ENCODE assay signal across 1 cellular context in the genomic region with DNA sequence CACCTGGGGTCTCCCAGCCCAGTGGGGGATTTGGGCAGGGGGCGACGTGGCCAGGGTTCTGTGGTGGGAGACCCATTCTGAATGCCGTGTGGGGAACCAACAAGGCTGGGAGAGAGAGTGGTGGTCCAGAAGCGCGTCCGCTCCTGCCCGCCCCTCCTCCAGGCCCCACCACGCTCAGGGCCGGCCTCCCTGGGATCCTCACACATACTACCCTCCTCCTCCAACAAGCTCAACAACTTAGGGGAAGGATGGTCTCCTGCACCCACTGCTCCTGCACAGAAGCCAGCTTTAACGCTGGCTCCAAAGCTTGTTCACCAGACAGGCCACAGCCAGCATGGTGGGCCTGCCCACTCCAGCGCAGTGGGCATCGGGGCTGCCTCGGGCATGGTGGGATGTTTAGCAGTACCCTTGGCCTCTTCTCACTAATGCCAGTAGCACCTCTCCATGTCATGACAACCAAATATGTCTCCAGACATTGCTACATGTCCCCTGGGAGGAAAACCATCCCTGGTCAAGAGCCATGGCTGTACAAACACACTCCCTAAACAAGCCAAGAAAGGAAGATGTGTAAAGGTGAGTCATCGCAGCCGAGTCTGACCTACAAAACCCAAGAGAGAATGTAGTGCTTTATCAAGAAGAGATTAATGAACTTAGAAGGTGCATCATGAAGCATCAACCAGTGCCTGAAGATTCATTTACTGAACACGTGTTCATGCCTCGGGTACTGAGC.
TF ChIP-seq lines count a peak whose summit lies in the region.

No MANE protein-coding gene starts in this region.

TF ChIP-seq in IMR-90, 13 proteins besides CTCF, POLR2A, EP300 and RAD21:
- TF ChIP-seq SMC3 (IDR thresholded peaks at IDR 0.05; ENCODE audit: low read depth, low read length) (no peak), MAZ (IDR thresholded peaks at IDR 0.05; ENCODE audit: borderline replicate concordance, low read depth, low read length) (no peak), MXI1 (IDR thresholded peaks at IDR 0.05; ENCODE audit: borderline replicate concordance, low read depth, low read length) (no peak), NFE2L2 (IDR thresholded peaks at IDR 0.05; ENCODE audit: low read depth, low read length) (no peak)
- TF ChIP-seq, protein P1, sequence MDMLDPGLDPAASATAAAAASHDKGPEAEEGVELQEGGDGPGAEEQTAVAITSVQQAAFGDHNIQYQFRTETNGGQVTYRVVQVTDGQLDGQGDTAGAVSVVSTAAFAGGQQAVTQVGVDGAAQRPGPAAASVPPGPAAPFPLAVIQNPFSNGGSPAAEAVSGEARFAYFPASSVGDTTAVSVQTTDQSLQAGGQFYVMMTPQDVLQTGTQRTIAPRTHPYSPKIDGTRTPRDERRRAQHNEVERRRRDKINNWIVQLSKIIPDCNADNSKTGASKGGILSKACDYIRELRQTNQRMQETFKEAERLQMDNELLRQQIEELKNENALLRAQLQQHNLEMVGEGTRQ (IDR thresholded peaks at IDR 0.05; ENCODE audit: low read depth, low read length) = no peak
